Comparison of ENCODE assay signal across 18 cellular contexts in genomic region chr2:1460851-1461418, GRCh38. TPM values are rescaled to one million over a fixed set of nuclear protein-coding genes. Genes with fewer than 3 reads are reported as not detected.
DNase-seq lines count a peak whose midpoint lies in the region; ATAC-seq, FAIRE-seq and TF ChIP-seq lines count a peak whose summit lies in the region.
"Had no signal": no experiment of that assay in that cellular context is flagged by ENCODE, and none has a peak within 500 bp of the region (broad histone marks: within the 10 kb centered on the region; RNA-seq: fewer than 3 reads in every experiment).

No MANE protein-coding gene starts in this region.

- H3K4me3 Mint-ChIP-seq in H9 = no peak overlapping the region
- H3K4me3 Mint-ChIP-seq in CD8-positive, alpha-beta memory T cell = no peak overlapping the region
- H3K4me3 Mint-ChIP-seq: CD4-positive, alpha-beta memory T cell; GM23338 had no signal

- H3K56ac ChIP-seq in H9 (ENCODE audit: insufficient read length, low read depth, low read length) = no peak overlapping the region

- no peaks in the 10 kb centered on the region for H3K79me2 ChIP-seq in H9 (ENCODE audit: insufficient read depth, low read length)
- H3K79me2 ChIP-seq in K562 (ENCODE audit: control insufficient read depth, insufficient read depth, low read length) = no peaks in the 10 kb centered on the region
- no peaks in the 10 kb centered on the region for H3K79me2 ChIP-seq in HepG2 (ENCODE audit: insufficient read depth, low read length)

- POLR2A ChIA-PET in K562 (lab: Yijun Ruan, JAX) = no interaction called here
- POLR2A ChIA-PET in HepG2 (lab: Yijun Ruan, JAX) = no interaction called here
- POLR2A ChIA-PET in CD8-positive, alpha-beta memory T cell (lab: Charles Lee) = no interaction called here

- no peak for TF ChIP-seq EP300 in K562 (IDR thresholded peaks at IDR 0.05; ENCODE audit: low read length)
- no peak for TF ChIP-seq EP300 in HepG2 (IDR thresholded peaks at IDR 0.05; ENCODE audit: low read depth in 2 of 2, low read length in 2 of 2)
- no peak for TF ChIP-seq EP300 in HepG2 (CRISPR knock-in tag; IDR thresholded peaks at IDR 0.05; ENCODE audit: borderline replicate concordance)

- TF ChIP-seq RAD21 in K562 (CRISPR knock-in tag; conservative IDR thresholded peaks at IDR 0.05 in 1 of 2, IDR thresholded peaks at IDR 0.05 in 1 of 2) (no peak), HepG2 (CRISPR knock-in tag; IDR thresholded peaks at IDR 0.05) (no peak)

- no peak overlapping the region for H3K23ac ChIP-seq in H9 (ENCODE audit: insufficient read length, low read depth, low read length)

- no peak overlapping the region for H3K18ac ChIP-seq in H9 (ENCODE audit: insufficient read length, low read depth, low read length)

- ATAC-seq in K562 = no peak
- no peak for ATAC-seq in HepG2
- ATAC-seq: A549 had no signal

- H3K27ac Mint-ChIP-seq in H9 = peak overlapping the region in 2 of 3 experiments; percentile 16 to 42; a peak in 1 of 7 replicates
- no peak overlapping the region for H3K27ac Mint-ChIP-seq in CD8-positive, alpha-beta memory T cell
- H3K27ac Mint-ChIP-seq: CD4-positive, alpha-beta memory T cell; GM23338 had no signal

- no peak overlapping the region for H2AFZ ChIP-seq in H9 (ENCODE audit: low read length)
- H2AFZ ChIP-seq in K562 (ENCODE audit: low read depth, low read length) = no peak overlapping the region
- no peak overlapping the region for H2AFZ ChIP-seq in HepG2 (ENCODE audit: low read length)
- H2AFZ ChIP-seq: GM23338 had no signal

- no peak overlapping the region for H3T11ph ChIP-seq in H9 (ENCODE audit: low read length)

- H3K14ac ChIP-seq in H9 (ENCODE audit: insufficient read depth, low read length) = no peak overlapping the region

- peaks cover 2% of the 10 kb centered on the region; the same call in 1 of the 2 replicates for H3K27me3 Mint-ChIP-seq in H9 (ENCODE audit: low read depth)
- peaks cover 1 to 6% of the 10 kb centered on the region in 2 donors for H3K27me3 Mint-ChIP-seq in CD8-positive, alpha-beta memory T cell
- H3K27me3 Mint-ChIP-seq: CD4-positive, alpha-beta memory T cell had no signal

- H3K9me3 ChIP-seq in H9 (ENCODE audit: control insufficient read depth, low read depth, low read length) (no peaks in the 10 kb centered on the region), K562 (replicated peaks; ENCODE audit: control insufficient read depth, insufficient read depth, low read depth, low read length) (no peaks in the 10 kb centered on the region), HepG2 (ENCODE audit: low read length) (no peaks in the 10 kb centered on the region)
- H3K9me3 ChIP-seq in CD8-positive, alpha-beta memory T cell (ENCODE audit: low read length) = no peaks in the 10 kb centered on the region
- H3K9me3 ChIP-seq: BE2C, Caco-2, HAP-1 had no signal

- peaks cover 2% of the 10 kb centered on the region for H3K23me2 ChIP-seq in H9 (ENCODE audit: insufficient read length, low read depth, low read length, poor library complexity, severe bottlenecking)

- H2BK120ac ChIP-seq in H9 (ENCODE audit: low read depth, low read length, poor library complexity, severe bottlenecking) = no peak overlapping the region

- no peak overlapping the region for H4K5ac ChIP-seq in H9 (ENCODE audit: insufficient read length, low read depth, low read length)

- no peak overlapping the region for H3K4me3 ChIP-seq in K562
- no peak overlapping the region for H3K4me3 ChIP-seq in HepG2 (replicated peaks in 1 of 3; ENCODE audit: insufficient read depth in 1 of 3, low read depth in 2 of 3, low read length in 3 of 3)
- H3K4me3 ChIP-seq in CD8-positive, alpha-beta memory T cell (ENCODE audit: low read length) = no peak overlapping the region
- H3K4me3 ChIP-seq: A549, GM23338, HAP-1 had no signal

- DNase-seq in H9 (no peak), K562 (ENCODE audit: extremely low read depth in 1 of 4, low spot score in 3 of 4) (no peak), HepG2 (ENCODE audit: low spot score) (no peak), SW480 (ENCODE audit: low spot score) (no peak), COR-L47 (lab: John Stamatoyannopoulos, UW) (no peak)
- no peak for DNase-seq in CD8-positive, alpha-beta memory T cell
- DNase-seq: BE2C; Caco-2; CD4-positive, alpha-beta memory T cell; DMS53; KBM-7 had no signal

- no peak overlapping the region for H4K91ac ChIP-seq in H9 (ENCODE audit: insufficient read length, low read depth, low read length)

- TF ChIP-seq POLR2A in K562 (conservative IDR thresholded peaks at IDR 0.05) (no peak), HepG2 (IDR thresholded peaks at IDR 0.05; ENCODE audit: insufficient read depth in 1 of 2, low read depth in 2 of 2, low read length in 2 of 2) (no peak)

- WGBS in H9 (ENCODE audit: extremely low coverage, insufficient read length, low lambda C conversion rate) = no CpG with 5 or more reads among the region's 11 CpGs
- WGBS in K562 (ENCODE audit: insufficient coverage, low coverage, missing lambda C conversion rate) = 7% methylated on average over 10 of the region's 11 CpGs
- 25% methylated on average over 11 of the region's 11 CpGs for WGBS in HepG2 (ENCODE audit: low lambda C conversion rate)

- H2BK20ac ChIP-seq in H9 (ENCODE audit: low read depth, low read length, poor library complexity, severe bottlenecking) = no peak overlapping the region

- BruUV-seq in K562 (replicated peaks; lab: Mats Ljungman, UMichigan) = no TSS peak
- BruUV-seq in HepG2 (replicated peaks; lab: Mats Ljungman, UMichigan) = no TSS peak

- in situ Hi-C loops in K562 (cut with MboI) = no loop called here
- in situ Hi-C loops in HepG2 (cut with HindIII; ENCODE audit: extremely low pct_ligation_motif_present, low pct_unique_long_range_greater_than_20kb) = no loop called here

- no peak overlapping the region for H2BK5ac ChIP-seq in H9 (ENCODE audit: insufficient read length, low read length)

- H3K4ac ChIP-seq in H9 (ENCODE audit: low read depth, low read length) = no peak overlapping the region

- no peaks in the 10 kb centered on the region for H3K79me1 ChIP-seq in H9 (ENCODE audit: insufficient read depth, low read depth, low read length, poor library complexity, severe bottlenecking)

- H2AK5ac ChIP-seq in H9 (ENCODE audit: insufficient read length, low read length) = no peak overlapping the region

- H3K4me1 ChIP-seq in H9 (ENCODE audit: insufficient read depth, low read length) = no peaks in the 10 kb centered on the region
- H3K4me1 ChIP-seq in K562 (replicated peaks in 1 of 2; ENCODE audit: control insufficient read depth in 2 of 2, insufficient read depth in 2 of 2, low read length in 2 of 2) = no peaks in the 10 kb centered on the region
- H3K4me1 ChIP-seq in HepG2 (ENCODE audit: insufficient read depth, low read length) = no peaks in the 10 kb centered on the region
- no peaks in the 10 kb centered on the region for H3K4me1 ChIP-seq in CD8-positive, alpha-beta memory T cell (ENCODE audit: insufficient read depth, low read length)
- H3K4me1 ChIP-seq: A549, BE2C, Caco-2, HAP-1 had no signal

- no peak overlapping the region for H4K8ac ChIP-seq in H9 (replicated peaks; ENCODE audit: insufficient read length, low read depth, low read length)

- H3K36me3 Mint-ChIP-seq in H9 (ENCODE audit: insufficient read depth in 1 of 3, low read depth in 3 of 3) = no peaks in the 10 kb centered on the region; a peak in 1 of 7 replicates
- H3K36me3 Mint-ChIP-seq in CD8-positive, alpha-beta memory T cell = no peaks in the 10 kb centered on the region
- H3K36me3 Mint-ChIP-seq: CD4-positive, alpha-beta memory T cell had no signal

- no peaks in the 10 kb centered on the region for H3K9me1 ChIP-seq in K562 (ENCODE audit: control insufficient read depth, insufficient read depth, low read length)

- no peak overlapping the region for H3K27ac ChIP-seq in H9 (ENCODE audit: insufficient read length, low read depth, low read length)
- no peak overlapping the region for H3K27ac ChIP-seq in K562 (ENCODE audit: extremely low read depth, low read depth, low read length)
- H3K27ac ChIP-seq in HepG2 (ENCODE audit: extremely low read length, insufficient read depth, low read length) = no peak overlapping the region
- no peak overlapping the region for H3K27ac ChIP-seq in CD8-positive, alpha-beta memory T cell (ENCODE audit: low read depth, low read length)
- H3K27ac ChIP-seq: A549, C4-2B had no signal

- H3K36me3 ChIP-seq in K562 (ENCODE audit: control insufficient read depth, insufficient read depth, low read length) = no peaks in the 10 kb centered on the region
- no peaks in the 10 kb centered on the region for H3K36me3 ChIP-seq in HepG2 (replicated peaks in 1 of 2; ENCODE audit: control insufficient read depth in 1 of 2, insufficient read depth in 2 of 2, low read length in 2 of 2)
- H3K36me3 ChIP-seq in CD8-positive, alpha-beta memory T cell (ENCODE audit: insufficient read depth, low read length) = no peaks in the 10 kb centered on the region
- H3K36me3 ChIP-seq: BE2C, HAP-1 had no signal

- H2BK12ac ChIP-seq in H9 (ENCODE audit: insufficient read length, low read depth, low read length) = no peak overlapping the region

- H3K4me1 Mint-ChIP-seq in H9 = peaks cover 5% of the 10 kb centered on the region in 2 experiments; a peak in 3 of 4 replicates
- no peaks in the 10 kb centered on the region for H3K4me1 Mint-ChIP-seq in CD8-positive, alpha-beta memory T cell
- H3K4me1 Mint-ChIP-seq: CD4-positive, alpha-beta memory T cell had no signal

- peaks cover 3 to 15% of the 10 kb centered on the region in 2 experiments; a peak in 4 of 5 replicates for H3K9me3 Mint-ChIP-seq in H9
- H3K9me3 Mint-ChIP-seq in CD8-positive, alpha-beta memory T cell = peaks cover 0 to under 1% (median 0%) of the 10 kb centered on the region in 5 donors
- H3K9me3 Mint-ChIP-seq: CD4-positive, alpha-beta memory T cell had no signal

- FAIRE-seq in K562 (lab: Jason Lieb, UNC) (no peak), HepG2 (lab: Jason Lieb, UNC) (no peak)
- FAIRE-seq: A549, GM18507 had no signal

- H4K20me1 ChIP-seq in H9 (ENCODE audit: control insufficient read depth, insufficient read depth, insufficient read length) = no peaks in the 10 kb centered on the region
- H4K20me1 ChIP-seq in K562 (replicated peaks; ENCODE audit: control insufficient read depth, insufficient read depth, low read length) = no peaks in the 10 kb centered on the region
- H4K20me1 ChIP-seq in HepG2 (ENCODE audit: insufficient read depth, low read length) = no peaks in the 10 kb centered on the region

- TF ChIP-seq CTCF in H9 (conservative IDR thresholded peaks at IDR 0.05) = no peak
- no peak for TF ChIP-seq CTCF in K562 (IDR thresholded peaks at IDR 0.05 in 2 of 3, conservative IDR thresholded peaks at IDR 0.05 in 1 of 3; ENCODE audit: insufficient read depth in 2 of 3, low read depth in 1 of 3, low read length in 3 of 3)
- TF ChIP-seq CTCF in HepG2 (CRISPR knock-in tag; IDR thresholded peaks at IDR 0.05) = no peak

- CTCF ChIA-PET in K562 (lab: Yijun Ruan, JAX; ENCODE audit: low intra/inter-chr PET ratio) (no interaction called here), HepG2 (lab: Yijun Ruan, JAX; ENCODE audit: low intra/inter-chr PET ratio, low total read pairs) (no interaction called here)
- CTCF ChIA-PET in CD8-positive, alpha-beta memory T cell (lab: Charles Lee) = no interaction called here

- intact Hi-C loops in K562 (cut with micrococcal nuclease) = no loop called here
- intact Hi-C loops in HepG2 (cut with micrococcal nuclease; ENCODE audit: unreplicated experiment) = no loop called here

- no peak overlapping the region for H3K9ac ChIP-seq in H9 (ENCODE audit: extremely low read depth, insufficient read length, low read length)
- H3K9ac ChIP-seq in K562 (ENCODE audit: insufficient read depth in 1 of 2, low read depth in 2 of 2, low read length in 2 of 2) = no peak overlapping the region
- H3K9ac ChIP-seq in HepG2 (ENCODE audit: insufficient read depth, low read depth, low read length) = no peak overlapping the region

- H3K4me2 ChIP-seq in H9 (ENCODE audit: insufficient read depth, insufficient read length, low read length) = no peak overlapping the region
- no peak overlapping the region for H3K4me2 ChIP-seq in K562 (ENCODE audit: insufficient read depth, low read length)
- no peak overlapping the region for H3K4me2 ChIP-seq in HepG2 (ENCODE audit: low read depth, low read length)
- H3K4me2 ChIP-seq: A549, GM23338 had no signal

- H3K27me3 ChIP-seq in H9 (ENCODE audit: insufficient read depth, low read length) = no peaks in the 10 kb centered on the region
- H3K27me3 ChIP-seq in K562 (ENCODE audit: control insufficient read depth in 2 of 2, insufficient read depth in 2 of 2, low read length in 2 of 2) = no peaks in the 10 kb centered on the region
- peaks cover 0 to 3% of the 10 kb centered on the region in 2 experiments; a peak in 1 of 5 replicates for H3K27me3 ChIP-seq in HepG2 (ENCODE audit: control insufficient read depth in 1 of 2, insufficient read depth in 2 of 2, low read length in 2 of 2)
- no peaks in the 10 kb centered on the region for H3K27me3 ChIP-seq in CD8-positive, alpha-beta memory T cell (ENCODE audit: insufficient read depth, low read length, poor library complexity, severe bottlenecking)
- H3K27me3 ChIP-seq: BE2C had no signal

- no peak overlapping the region for H2BK15ac ChIP-seq in H9 (ENCODE audit: low read depth, low read length)

RNA-seq across cellular contexts. Expression of gene TPO, which starts 47.7 kb away (rescaled TPM):
- total RNA-seq in H9 (2021) (not detected in 2 replicates), K562 (2014; rRNA removed) (not detected in 2 replicates), K562 (2014; rRNA removed; fragmentation: Illumina TruSeq; extraction: Trizol) (not detected in 2 replicates), K562 (2015; rRNA removed; fragmentation: Illumina TruSeq; extraction: Trizol) (not detected in 2 replicates), K562 (2021) (not detected in 2 replicates), HepG2 (2016; rRNA removed; fragmentation: Illumina TruSeq; extraction: Trizol) (not detected in 2 replicates)
- not detected in 2 replicates for total RNA-seq in K562 (2011; cell fraction: chromatin; rRNA removed; ENCODE audit: low replicate concordance)
- not detected in 2 replicates for total RNA-seq in K562 (2011; cell fraction: nucleolus; rRNA removed)
- total RNA-seq in K562 (2011; cell fraction: nucleoplasm; rRNA removed) = not detected in 2 replicates
- polyA plus RNA-seq in K562 (2011; rRNA removed) (not detected in 2 replicates), K562 (2014; fragmentation: Illumina TruSeq; extraction: Trizol) (not detected in 2 replicates), K562 (2014; fragmentation: Nextera tagmentation; extraction: Ambion mirVana) (not detected), K562 (2014; rRNA removed) (not detected in 2 replicates), HepG2 (2011; rRNA removed) (not detected in 2 replicates)
- polyA plus RNA-seq in K562 (2011; cell fraction: cytosol; rRNA removed) = not detected in 2 replicates
- not detected in 2 replicates for polyA plus RNA-seq in K562 (2011; cell fraction: nucleus; rRNA removed)
- polyA plus RNA-seq in K562 (2012) = not detected in 2 replicates
- polyA minus RNA-seq in K562 (2011; rRNA and poly(A)+ RNA removed) = not detected in 2 replicates
- polyA minus RNA-seq in K562 (2011; cell fraction: cytosol; rRNA and poly(A)+ RNA removed) = not detected in 2 replicates
- not detected in 2 replicates for polyA minus RNA-seq in K562 (2011; cell fraction: nucleus; rRNA and poly(A)+ RNA removed)
- not detected in 2 replicates for total RNA-seq in HepG2 (2016; cell fraction: cytosol; rRNA removed; fragmentation: Illumina TruSeq; extraction: Trizol; ENCODE audit: low read depth)
- total RNA-seq in HepG2 (2016; cell fraction: insoluble cytoplasmic fraction; rRNA removed; fragmentation: Illumina TruSeq; extraction: Trizol) = not detected in 2 replicates
- not detected in 2 replicates for total RNA-seq in HepG2 (2016; cell fraction: membrane; rRNA removed; fragmentation: Illumina TruSeq; extraction: Trizol)
- total RNA-seq in HepG2 (2016; cell fraction: nucleus; rRNA removed; fragmentation: Illumina TruSeq; extraction: Trizol) = not detected in 2 replicates
- polyA plus RNA-seq in HepG2 (2011; cell fraction: cytosol; rRNA removed) = not detected in 2 replicates
- polyA plus RNA-seq in HepG2 (2011; cell fraction: nucleus; rRNA removed) = not detected in 2 replicates
- polyA plus RNA-seq in HepG2 (2012) = not detected in 2 replicates
- polyA plus RNA-seq in HepG2 (2016; cell fraction: cytosol; fragmentation: Illumina TruSeq; extraction: Trizol; ENCODE audit: low read depth) = not detected in 2 replicates
- polyA plus RNA-seq in HepG2 (2016; cell fraction: insoluble cytoplasmic fraction; fragmentation: Illumina TruSeq; extraction: Trizol; ENCODE audit: low read depth) = not detected in 2 replicates
- not detected in 2 replicates for polyA plus RNA-seq in HepG2 (2016; cell fraction: membrane; fragmentation: Illumina TruSeq; extraction: Trizol; ENCODE audit: low read depth)
- not detected in 2 replicates for polyA plus RNA-seq in HepG2 (2016; cell fraction: nucleus; fragmentation: Illumina TruSeq; extraction: Trizol; ENCODE audit: insufficient read depth, low read depth)
- not detected in 2 replicates for polyA minus RNA-seq in HepG2 (2011; rRNA and poly(A)+ RNA removed; ENCODE audit: low replicate concordance)
- polyA minus RNA-seq in HepG2 (2011; cell fraction: cytosol; rRNA and poly(A)+ RNA removed) = not detected in 2 replicates
- not detected in 2 replicates for polyA minus RNA-seq in HepG2 (2011; cell fraction: nucleus; rRNA and poly(A)+ RNA removed)
- total RNA-seq in CD8-positive, alpha-beta memory T cell = not detected
- polyA plus RNA-seq in CD8-positive, alpha-beta memory T cell = 1.8 TPM
- total RNA-seq: Caco-2; CD4-positive, alpha-beta memory T cell; Daoy; GM23338 had no signal
- polyA plus RNA-seq: AG04450 had no signal

Comparison
In these comparisons a context has a peak if more than half of its experiments do, and no peak if none do; other contexts are left out.
1. H3K27ac Mint-ChIP-seq: peak in H9 (2 of 3); none in CD8-positive, alpha-beta memory T cell (0 of 8).